ENCODE assay signal across 1 cellular context in genomic region chr6:16097382-16098171, GRCh38.
TF ChIP-seq lines count a peak whose summit lies in the region.

No MANE protein-coding gene starts in this region.

TF ChIP-seq in K562, 482 proteins besides CTCF, POLR2A, EP300 and RAD21 (continued from another document and continues in another):
- TF ChIP-seq NKRF (IDR thresholded peaks at IDR 0.05; ENCODE audit: borderline replicate concordance) (no peak), PRDM10 (IDR thresholded peaks at IDR 0.05; ENCODE audit: partially characterized antibody) (no peak), MBD2 (IDR thresholded peaks at IDR 0.05; ENCODE audit: borderline replicate concordance, low read depth) (no peak), KLF10 (CRISPR knock-in tag; IDR thresholded peaks at IDR 0.05) (no peak), TCF7 (IDR thresholded peaks at IDR 0.05; ENCODE audit: borderline replicate concordance) (no peak), KDM2B (CRISPR knock-in tag; IDR thresholded peaks at IDR 0.05) (no peak), DPF2 (IDR thresholded peaks at IDR 0.05) (peak; percentile 77), CEBPB (tag; IDR thresholded peaks at IDR 0.05) (no peak), PHTF2 (CRISPR knock-in tag; IDR thresholded peaks at IDR 0.05) (no peak), ZKSCAN8 (CRISPR knock-in tag; IDR thresholded peaks at IDR 0.05) (no peak), ZNF444 (CRISPR knock-in tag; IDR thresholded peaks at IDR 0.05) (no peak), CREM (IDR thresholded peaks at IDR 0.05; ENCODE audit: low read depth) (no peak), DDX20 (tag; IDR thresholded peaks at IDR 0.05; ENCODE audit: low read depth) (no peak), MED1 (CRISPR knock-in tag; IDR thresholded peaks at IDR 0.05; ENCODE audit: borderline replicate concordance) (no peak), RERE (CRISPR knock-in tag; IDR thresholded peaks at IDR 0.05; ENCODE audit: borderline replicate concordance) (no peak), NCOA4 (IDR thresholded peaks at IDR 0.05; ENCODE audit: partially characterized antibody) (no peak), GTF3C2 (IDR thresholded peaks at IDR 0.05; ENCODE audit: borderline replicate concordance, extremely low read depth, insufficient read length) (no peak), TEAD4 (IDR thresholded peaks at IDR 0.05; ENCODE audit: low read length) (peak; percentile 50; the same call in 1 of the 2 replicates), TEAD4 (CRISPR knock-in tag; IDR thresholded peaks at IDR 0.05; ENCODE audit: borderline replicate concordance) (no peak), SUPT5H (IDR thresholded peaks at IDR 0.05) (no peak), CHD1 (IDR thresholded peaks at IDR 0.05; ENCODE audit: low read length) (no peak), E2F3 (CRISPR knock-in tag; IDR thresholded peaks at IDR 0.05) (no peak), ZFP30 (CRISPR knock-in tag; IDR thresholded peaks at IDR 0.05; ENCODE audit: borderline replicate concordance) (no peak)
- TF ChIP-seq, protein P1, sequence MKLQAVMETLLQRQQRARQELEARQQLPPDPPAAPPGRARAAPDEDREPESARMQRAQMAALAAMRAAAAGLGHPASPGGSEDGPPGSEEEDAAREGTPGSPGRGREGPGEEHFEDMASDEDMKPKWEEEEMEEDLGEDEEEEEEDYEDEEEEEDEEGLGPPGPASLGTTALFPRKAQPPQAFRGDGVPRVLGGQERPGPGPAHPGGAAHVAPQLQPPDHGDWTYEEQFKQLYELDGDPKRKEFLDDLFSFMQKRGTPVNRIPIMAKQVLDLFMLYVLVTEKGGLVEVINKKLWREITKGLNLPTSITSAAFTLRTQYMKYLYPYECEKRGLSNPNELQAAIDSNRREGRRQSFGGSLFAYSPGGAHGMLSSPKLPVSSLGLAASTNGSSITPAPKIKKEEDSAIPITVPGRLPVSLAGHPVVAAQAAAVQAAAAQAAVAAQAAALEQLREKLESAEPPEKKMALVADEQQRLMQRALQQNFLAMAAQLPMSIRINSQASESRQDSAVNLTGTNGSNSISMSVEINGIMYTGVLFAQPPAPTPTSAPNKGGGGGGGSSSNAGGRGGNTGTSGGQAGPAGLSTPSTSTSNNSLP (IDR thresholded peaks at IDR 0.05; ENCODE audit: borderline replicate concordance, low read depth, low read length) = no peak
- TF ChIP-seq, protein P2, sequence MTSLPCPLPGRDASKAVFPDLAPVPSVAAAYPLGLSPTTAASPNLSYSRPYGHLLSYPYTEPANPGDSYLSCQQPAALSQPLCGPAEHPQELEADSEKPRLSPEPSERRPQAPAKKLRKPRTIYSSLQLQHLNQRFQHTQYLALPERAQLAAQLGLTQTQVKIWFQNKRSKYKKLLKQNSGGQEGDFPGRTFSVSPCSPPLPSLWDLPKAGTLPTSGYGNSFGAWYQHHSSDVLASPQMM (CRISPR knock-in tag; IDR thresholded peaks at IDR 0.05) = no peak
- TF ChIP-seq, protein P3, sequence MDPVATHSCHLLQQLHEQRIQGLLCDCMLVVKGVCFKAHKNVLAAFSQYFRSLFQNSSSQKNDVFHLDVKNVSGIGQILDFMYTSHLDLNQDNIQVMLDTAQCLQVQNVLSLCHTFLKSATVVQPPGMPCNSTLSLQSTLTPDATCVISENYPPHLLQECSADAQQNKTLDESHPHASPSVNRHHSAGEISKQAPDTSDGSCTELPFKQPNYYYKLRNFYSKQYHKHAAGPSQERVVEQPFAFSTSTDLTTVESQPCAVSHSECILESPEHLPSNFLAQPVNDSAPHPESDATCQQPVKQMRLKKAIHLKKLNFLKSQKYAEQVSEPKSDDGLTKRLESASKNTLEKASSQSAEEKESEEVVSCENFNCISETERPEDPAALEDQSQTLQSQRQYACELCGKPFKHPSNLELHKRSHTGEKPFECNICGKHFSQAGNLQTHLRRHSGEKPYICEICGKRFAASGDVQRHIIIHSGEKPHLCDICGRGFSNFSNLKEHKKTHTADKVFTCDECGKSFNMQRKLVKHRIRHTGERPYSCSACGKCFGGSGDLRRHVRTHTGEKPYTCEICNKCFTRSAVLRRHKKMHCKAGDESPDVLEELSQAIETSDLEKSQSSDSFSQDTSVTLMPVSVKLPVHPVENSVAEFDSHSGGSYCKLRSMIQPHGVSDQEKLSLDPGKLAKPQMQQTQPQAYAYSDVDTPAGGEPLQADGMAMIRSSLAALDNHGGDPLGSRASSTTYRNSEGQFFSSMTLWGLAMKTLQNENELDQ (CRISPR knock-in tag; IDR thresholded peaks at IDR 0.05; ENCODE audit: borderline replicate concordance) = no peak
- TF ChIP-seq, protein P4, sequence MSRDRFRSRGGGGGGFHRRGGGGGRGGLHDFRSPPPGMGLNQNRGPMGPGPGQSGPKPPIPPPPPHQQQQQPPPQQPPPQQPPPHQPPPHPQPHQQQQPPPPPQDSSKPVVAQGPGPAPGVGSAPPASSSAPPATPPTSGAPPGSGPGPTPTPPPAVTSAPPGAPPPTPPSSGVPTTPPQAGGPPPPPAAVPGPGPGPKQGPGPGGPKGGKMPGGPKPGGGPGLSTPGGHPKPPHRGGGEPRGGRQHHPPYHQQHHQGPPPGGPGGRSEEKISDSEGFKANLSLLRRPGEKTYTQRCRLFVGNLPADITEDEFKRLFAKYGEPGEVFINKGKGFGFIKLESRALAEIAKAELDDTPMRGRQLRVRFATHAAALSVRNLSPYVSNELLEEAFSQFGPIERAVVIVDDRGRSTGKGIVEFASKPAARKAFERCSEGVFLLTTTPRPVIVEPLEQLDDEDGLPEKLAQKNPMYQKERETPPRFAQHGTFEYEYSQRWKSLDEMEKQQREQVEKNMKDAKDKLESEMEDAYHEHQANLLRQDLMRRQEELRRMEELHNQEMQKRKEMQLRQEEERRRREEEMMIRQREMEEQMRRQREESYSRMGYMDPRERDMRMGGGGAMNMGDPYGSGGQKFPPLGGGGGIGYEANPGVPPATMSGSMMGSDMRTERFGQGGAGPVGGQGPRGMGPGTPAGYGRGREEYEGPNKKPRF (IDR thresholded peaks at IDR 0.05; ENCODE audit: low read depth, low read length) = no peak
- TF ChIP-seq, protein P5, sequence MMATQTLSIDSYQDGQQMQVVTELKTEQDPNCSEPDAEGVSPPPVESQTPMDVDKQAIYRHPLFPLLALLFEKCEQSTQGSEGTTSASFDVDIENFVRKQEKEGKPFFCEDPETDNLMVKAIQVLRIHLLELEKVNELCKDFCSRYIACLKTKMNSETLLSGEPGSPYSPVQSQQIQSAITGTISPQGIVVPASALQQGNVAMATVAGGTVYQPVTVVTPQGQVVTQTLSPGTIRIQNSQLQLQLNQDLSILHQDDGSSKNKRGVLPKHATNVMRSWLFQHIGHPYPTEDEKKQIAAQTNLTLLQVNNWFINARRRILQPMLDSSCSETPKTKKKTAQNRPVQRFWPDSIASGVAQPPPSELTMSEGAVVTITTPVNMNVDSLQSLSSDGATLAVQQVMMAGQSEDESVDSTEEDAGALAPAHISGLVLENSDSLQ (IDR thresholded peaks at IDR 0.05) = no peak
- TF ChIP-seq, protein P6, sequence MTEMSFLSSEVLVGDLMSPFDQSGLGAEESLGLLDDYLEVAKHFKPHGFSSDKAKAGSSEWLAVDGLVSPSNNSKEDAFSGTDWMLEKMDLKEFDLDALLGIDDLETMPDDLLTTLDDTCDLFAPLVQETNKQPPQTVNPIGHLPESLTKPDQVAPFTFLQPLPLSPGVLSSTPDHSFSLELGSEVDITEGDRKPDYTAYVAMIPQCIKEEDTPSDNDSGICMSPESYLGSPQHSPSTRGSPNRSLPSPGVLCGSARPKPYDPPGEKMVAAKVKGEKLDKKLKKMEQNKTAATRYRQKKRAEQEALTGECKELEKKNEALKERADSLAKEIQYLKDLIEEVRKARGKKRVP (CRISPR knock-in tag; IDR thresholded peaks at IDR 0.05) = no peak
- TF ChIP-seq, protein P7, sequence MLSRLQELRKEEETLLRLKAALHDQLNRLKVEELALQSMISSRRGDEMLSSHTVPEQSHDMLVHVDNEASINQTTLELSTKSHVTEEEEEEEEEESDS (CRISPR knock-in tag; IDR thresholded peaks at IDR 0.05) = no peak
